Comparison of ENCODE assay signal across 8 cellular contexts in genomic region chr1:245270063-245270462, GRCh38.
"Had no signal": no experiment of that assay in that cellular context is flagged by ENCODE, and none has a peak within 500 bp of the region (broad histone marks: within the 10 kb centered on the region; RNA-seq: fewer than 3 reads in every experiment).

No MANE protein-coding gene starts in this region.

- H3K4me3 ChIP-seq: GM12878 had no signal

- FAIRE-seq: G401.6, GM12878, GM12891, GM12892, GM18507, GM19239 had no signal

- ATAC-seq: GM12878 had no signal

- DNase-seq: GDM1, GF-D8 had no signal
